3 cellular contexts compared by ENCODE assay signal in genomic region chr18:27667064-27667463, GRCh38.
TF ChIP-seq lines count a peak whose summit lies in the region.

No MANE protein-coding gene starts in this region.

TF ChIP-seq in IMR-90, 13 proteins besides CTCF, POLR2A, EP300 and RAD21 (continued from another document):
- no peak for TF ChIP-seq USF2 (IDR thresholded peaks at IDR 0.05; ENCODE audit: low read depth, low read length)
- no peak for TF ChIP-seq MAZ (IDR thresholded peaks at IDR 0.05; ENCODE audit: borderline replicate concordance, low read depth, low read length)
- TF ChIP-seq CEBPB (IDR thresholded peaks at IDR 0.05; ENCODE audit: low read depth, low read length), result no peak
- no peak for TF ChIP-seq MXI1 (IDR thresholded peaks at IDR 0.05; ENCODE audit: borderline replicate concordance, low read depth, low read length)
- no peak for TF ChIP-seq BHLHE40 (IDR thresholded peaks at IDR 0.05; ENCODE audit: low read depth, low read length)
TF ChIP-seq in IMR-90: peak in this region for 1.

TF ChIP-seq in K562, 482 proteins besides CTCF, POLR2A, EP300 and RAD21 (continued from another document and continues in another):
- TF ChIP-seq TGIF2 (CRISPR knock-in tag; IDR thresholded peaks at IDR 0.05), result no peak
- TF ChIP-seq MAFK (IDR thresholded peaks at IDR 0.05; ENCODE audit: low read length), result peak; percentile 82
- no peak for TF ChIP-seq THRA (IDR thresholded peaks at IDR 0.05)
- TF ChIP-seq IFI16 (CRISPR knock-in tag; IDR thresholded peaks at IDR 0.05), result no peak
- TF ChIP-seq OTX1 (CRISPR knock-in tag; IDR thresholded peaks at IDR 0.05), result no peak
- no peak for TF ChIP-seq ZNF507 (tag; conservative IDR thresholded peaks at IDR 0.05)
- no peak for TF ChIP-seq ELK1 (CRISPR knock-in tag; IDR thresholded peaks at IDR 0.05)
- no peak for TF ChIP-seq ELF4 (CRISPR knock-in tag; IDR thresholded peaks at IDR 0.05)
- peak; percentile 36; the same call in 1 of the 2 replicates for TF ChIP-seq ZNF316 (IDR thresholded peaks at IDR 0.05)
- TF ChIP-seq MBD2 (IDR thresholded peaks at IDR 0.05; ENCODE audit: borderline replicate concordance, low read depth), result no peak
- no peak for TF ChIP-seq ZNF740 (CRISPR knock-in tag; IDR thresholded peaks at IDR 0.05)
- no peak for TF ChIP-seq ZNF740 (tag; IDR thresholded peaks at IDR 0.05)
- TF ChIP-seq STAT5B (CRISPR knock-in tag; IDR thresholded peaks at IDR 0.05), result no peak
- no peak for TF ChIP-seq HOMEZ (CRISPR knock-in tag; IDR thresholded peaks at IDR 0.05)
- TF ChIP-seq POLR2AphosphoS2 (IDR thresholded peaks at IDR 0.05; ENCODE audit: low read length), result no peak
- no peak for TF ChIP-seq RUNX1 (IDR thresholded peaks at IDR 0.05; ENCODE audit: low read depth)
- TF ChIP-seq MAFG (tag; conservative IDR thresholded peaks at IDR 0.05), result peak; percentile 42
- no peak for TF ChIP-seq ILF3 (IDR thresholded peaks at IDR 0.05; ENCODE audit: borderline replicate concordance)
- TF ChIP-seq POLR2B (IDR thresholded peaks at IDR 0.05; ENCODE audit: low read depth, partially characterized antibody), result no peak
- TF ChIP-seq ZBTB49 (CRISPR knock-in tag; IDR thresholded peaks at IDR 0.05; ENCODE audit: borderline replicate concordance), result no peak
- peak; percentile 75 for TF ChIP-seq MAFF (IDR thresholded peaks at IDR 0.05; ENCODE audit: low read length)
- no peak for TF ChIP-seq ZNF324 (CRISPR knock-in tag; IDR thresholded peaks at IDR 0.05)
- TF ChIP-seq CREBBP (IDR thresholded peaks at IDR 0.05; ENCODE audit: low read depth, low read length), result no peak
- no peak for TF ChIP-seq ELK3 (CRISPR knock-in tag; IDR thresholded peaks at IDR 0.05)
- no peak for TF ChIP-seq ZFP1 (CRISPR knock-in tag; IDR thresholded peaks at IDR 0.05)
- TF ChIP-seq GATA2 (CRISPR knock-in tag; IDR thresholded peaks at IDR 0.05), result no peak
- TF ChIP-seq KLF13 (tag; IDR thresholded peaks at IDR 0.05; ENCODE audit: borderline replicate concordance, low read depth), result no peak

TF ChIP-seq in liver, 16 proteins besides CTCF, POLR2A, EP300 and RAD21 (continued from another document):
- no peak for TF ChIP-seq ATF3 (IDR thresholded peaks at IDR 0.05)
- TF ChIP-seq HNF4G (IDR thresholded peaks at IDR 0.05), result no peak
- TF ChIP-seq HNF4A (conservative IDR thresholded peaks at IDR 0.05), result peak; percentile 72 to 76
- peak in 1 of 2 donors; percentile 8 for TF ChIP-seq RXRA (IDR thresholded peaks at IDR 0.05)
